Comparison of ENCODE assay signal across 19 cellular contexts in the genomic region with DNA sequence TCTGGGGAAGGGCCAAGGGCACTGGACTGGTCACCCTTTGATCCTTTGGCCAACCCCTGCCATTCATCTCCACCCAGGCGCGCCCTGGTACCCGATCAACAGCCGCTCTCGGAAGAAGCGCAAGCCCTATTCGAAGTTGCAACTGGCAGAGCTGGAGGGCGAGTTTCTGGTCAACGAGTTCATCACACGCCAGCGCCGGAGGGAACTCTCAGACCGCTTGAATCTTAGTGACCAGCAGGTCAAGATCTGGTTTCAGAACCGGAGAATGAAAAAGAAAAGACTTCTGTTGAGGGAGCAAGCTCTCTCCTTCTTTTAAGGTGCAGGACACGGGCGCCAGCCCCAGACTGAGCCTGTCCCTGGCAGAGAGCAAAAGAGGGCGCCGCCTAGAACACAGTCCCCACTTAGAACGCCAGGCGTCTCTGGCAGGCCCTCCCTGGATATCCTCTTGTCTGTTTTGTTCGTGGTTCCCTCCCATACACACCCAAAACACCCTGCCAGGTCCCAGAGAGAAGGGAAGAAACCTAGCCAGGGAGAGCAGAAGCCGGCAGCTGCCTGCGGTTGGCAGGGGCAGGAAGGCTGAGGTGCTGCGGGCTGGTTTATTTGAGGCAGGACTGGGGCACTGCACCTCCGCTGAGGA. TPM values are rescaled to one million over a fixed set of nuclear protein-coding genes. Genes with fewer than 3 reads are reported as not detected.
A peak's percentile ranks its signal among the peaks of the same experiment; 100 is the strongest.
DNase-seq lines count a peak whose midpoint lies in the region; ATAC-seq, FAIRE-seq and TF ChIP-seq lines count a peak whose summit lies in the region.
"Had no signal": no experiment of that assay in that cellular context is flagged by ENCODE, and none has a peak within 500 bp of the region (broad histone marks: within the 10 kb centered on the region; RNA-seq: fewer than 3 reads in every experiment).

No MANE protein-coding gene starts in this region.

- H2AFZ ChIP-seq in GM12878 (ENCODE audit: control insufficient read depth, low read depth, low read length), result no peak overlapping the region

- no peak for FAIRE-seq in GM12878 (lab: Jason Lieb, UNC)
- FAIRE-seq: GM19239 had no signal

- H3K4me3 ChIP-seq in MG63 (no peak overlapping the region), GM12878 (no peak overlapping the region)

- H3K9me3 ChIP-seq in MG63 (no peaks in the 10 kb centered on the region), GM12878 (replicated peaks; ENCODE audit: control insufficient read depth, insufficient read depth, low read length) (no peaks in the 10 kb centered on the region)

- no peaks in the 10 kb centered on the region for H3K79me2 ChIP-seq in GM12878 (ENCODE audit: control insufficient read depth, insufficient read depth, low read length)

- H3K27me3 Mint-ChIP-seq in activated naive CD4-positive, alpha-beta T cell treated with anti-CD3 and anti-CD28 coated beads, Interleukin-2, amount 50 U/mL, for 24 hours, result peaks cover 70% of the 10 kb centered on the region

- H3K9ac ChIP-seq in GM12878 (ENCODE audit: control insufficient read depth, insufficient read depth, low read length), result no peak overlapping the region
- H3K9ac ChIP-seq: KMS-11 had no signal

- peak; percentile 48 for ATAC-seq in GM12878
- peak; percentile 52 for ATAC-seq in stimulated activated effector memory CD8-positive, alpha-beta T cell treated with anti-CD3 and anti-CD28 coated beads, Interleukin-12 subunit alpha, Interleukin-12 subunit beta, amount 100 ng/mL, for 72 hours
- ATAC-seq in HG03159 (IDR thresholded peaks at IDR 0.05; ENCODE audit: unreplicated experiment), result no peak

- TF ChIP-seq EP300 in GM12878 (IDR thresholded peaks at IDR 0.05; ENCODE audit: borderline replicate concordance in 1 of 2, control insufficient read depth in 1 of 2, low read depth in 2 of 2, low read length in 2 of 2), result no peak

- BruUV-seq in GM12878 (replicated peaks; lab: Mats Ljungman, UMichigan), result no TSS peak

- peaks cover 2% of the 10 kb centered on the region for H3K36me3 Mint-ChIP-seq in activated naive CD4-positive, alpha-beta T cell treated with anti-CD3 and anti-CD28 coated beads, Interleukin-2, amount 50 U/mL, for 24 hours
- peaks cover 32% of the 10 kb centered on the region for H3K36me3 Mint-ChIP-seq in stimulated activated effector memory CD8-positive, alpha-beta T cell treated with anti-CD3 and anti-CD28 coated beads, Interleukin-12 subunit alpha, Interleukin-12 subunit beta, amount 100 ng/mL, for 72 hours

- H3K4me1 ChIP-seq in GM12878 (ENCODE audit: control insufficient read depth, insufficient read depth, low read length), result no peaks in the 10 kb centered on the region

- no peak for DNase-seq in activated naive CD4-positive, alpha-beta T cell (lab: John Stamatoyannopoulos, UW)
- peak; percentile 24 for DNase-seq in MG63
- DNase-seq in GM12878 (ENCODE audit: low read depth, low spot score), result no peak
- DNase-seq in stimulated activated effector memory CD8-positive, alpha-beta T cell treated with anti-CD3 and anti-CD28 coated beads, Interleukin-12 subunit alpha, Interleukin-12 subunit beta, amount 100 ng/mL, for 72 hours (ENCODE audit: low spot score in 2 of 2), result no peak
- no peak for DNase-seq in GM03348 (ENCODE audit: low spot score)
- DNase-seq in NCI-H526 treated with DMSO at 0.1 percent for 48 hours (lab: John Stamatoyannopoulos, UW), result no peak
- DNase-seq: activated T-cell treated with anti-CD3 and anti-CD28 coated beads, Interleukin-2, amount 50 U/mL, for 48 hours; DMS79 treated with DMSO at 0.1 percent for 48 hours; kidney glomerular epithelial cell; NCI-H2029; retina; SHP77 treated with DMSO at 0.1 percent for 48 hours; stimulated activated CD4-positive, alpha-beta T cell treated with anti-CD3 and anti-CD28 coated beads, Interleukin-4, amount 100 ng/mL, for 4 hours; stimulated activated naive CD4-positive, alpha-beta T cell treated with Interleukin-2 at 50 U/mL for 16 hours; WERI-Rb-1 had no signal

- H3K9me3 Mint-ChIP-seq in activated naive CD4-positive, alpha-beta T cell treated with anti-CD3 and anti-CD28 coated beads, Interleukin-2, amount 50 U/mL, for 24 hours, result peaks cover 8% of the 10 kb centered on the region
- H3K9me3 Mint-ChIP-seq in stimulated activated effector memory CD8-positive, alpha-beta T cell treated with anti-CD3 and anti-CD28 coated beads, Interleukin-12 subunit alpha, Interleukin-12 subunit beta, amount 100 ng/mL, for 72 hours, result no peaks in the 10 kb centered on the region

- SMC1A ChIA-PET in GM12878 (lab: Charles Lee; ENCODE audit: uncharacterized antibody, unreplicated experiment), result no interaction called here

- no peaks in the 10 kb centered on the region for H3K27me3 ChIP-seq in MG63
- peaks cover 42 to 62% of the 10 kb centered on the region in 2 experiments for H3K27me3 ChIP-seq in GM12878 (replicated peaks in 1 of 2; ENCODE audit: control insufficient read depth in 2 of 2, insufficient read depth in 2 of 2, low read length in 1 of 2)

- TF ChIP-seq RAD21 in GM12878 (IDR thresholded peaks at IDR 0.05; ENCODE audit: insufficient read depth, low read depth, low read length), result no peak

- H3K27ac Mint-ChIP-seq in activated naive CD4-positive, alpha-beta T cell treated with anti-CD3 and anti-CD28 coated beads, Interleukin-2, amount 50 U/mL, for 24 hours, result peak overlapping the region; percentile 67
- no peak overlapping the region for H3K27ac Mint-ChIP-seq in stimulated activated effector memory CD8-positive, alpha-beta T cell treated with anti-CD3 and anti-CD28 coated beads, Interleukin-12 subunit alpha, Interleukin-12 subunit beta, amount 100 ng/mL, for 72 hours

- TF ChIP-seq POLR2A in GM12878 (IDR thresholded peaks at IDR 0.05; ENCODE audit: low read depth, low read length), result no peak

- CTCF ChIA-PET in GM12878 (lab: Yijun Ruan, JAX), result no interaction called here

- no peaks in the 10 kb centered on the region for H4K20me1 ChIP-seq in GM12878 (ENCODE audit: control insufficient read depth, insufficient read depth)

- H3K27ac ChIP-seq in GM12878 (ENCODE audit: control insufficient read depth, insufficient read depth), result no peak overlapping the region
- H3K27ac ChIP-seq: KMS-11, WERI-Rb-1 had no signal

- POLR2A ChIA-PET in GM12878 (lab: Charles Lee), result no interaction called here

- H3K4me1 Mint-ChIP-seq in activated naive CD4-positive, alpha-beta T cell treated with anti-CD3 and anti-CD28 coated beads, Interleukin-2, amount 50 U/mL, for 24 hours, result peaks cover 23% of the 10 kb centered on the region
- H3K4me1 Mint-ChIP-seq in stimulated activated effector memory CD8-positive, alpha-beta T cell treated with anti-CD3 and anti-CD28 coated beads, Interleukin-12 subunit alpha, Interleukin-12 subunit beta, amount 100 ng/mL, for 72 hours, result peaks cover 50% of the 10 kb centered on the region

- 0 out of 6 replicates have a peak, but pooled peaks of 1 of the 3 experiments have one; percentile 3 for TF ChIP-seq CTCF in GM12878 (IDR thresholded peaks at IDR 0.05 in 2 of 3, conservative IDR thresholded peaks at IDR 0.05 in 1 of 3; ENCODE audit: control insufficient read depth in 2 of 3, extremely low read depth in 1 of 3, insufficient read depth in 1 of 3, low read depth in 3 of 3, low read length in 3 of 3)

- RAD21 ChIA-PET in GM12878 (lab: Charles Lee; ENCODE audit: unreplicated experiment), result no interaction called here

- intact Hi-C loops in GM12878 (cut with micrococcal nuclease; ENCODE audit: unreplicated experiment), result no loop called here

- 33% methylated on average over 25 of the region's 25 CpGs for WGBS in GM12878 (ENCODE audit: insufficient coverage, insufficient replicate concordance, low lambda C conversion rate, missing lambda C conversion rate)

- no peak overlapping the region for H3K4me2 ChIP-seq in GM12878 (ENCODE audit: control insufficient read depth, insufficient read depth)
- H3K4me2 ChIP-seq: KMS-11 had no signal

- no peak overlapping the region for H3K4me3 Mint-ChIP-seq in activated naive CD4-positive, alpha-beta T cell treated with anti-CD3 and anti-CD28 coated beads, Interleukin-2, amount 50 U/mL, for 24 hours
- no peak overlapping the region for H3K4me3 Mint-ChIP-seq in stimulated activated effector memory CD8-positive, alpha-beta T cell treated with anti-CD3 and anti-CD28 coated beads, Interleukin-12 subunit alpha, Interleukin-12 subunit beta, amount 100 ng/mL, for 72 hours

- in situ Hi-C loops in GM12878 (cut with MboI), result no loop called here

- H3K36me3 ChIP-seq in MG63 (no peaks in the 10 kb centered on the region), GM12878 (ENCODE audit: control insufficient read depth in 2 of 2, insufficient read depth in 2 of 2, low read length in 1 of 2) (no peaks in the 10 kb centered on the region)
- H3K36me3 ChIP-seq: WERI-Rb-1 had no signal

RNA-seq across cellular contexts. Expression of a gene that starts 1.7 kb away (rescaled TPM):
- 1.5 and 1.9 TPM in 2 replicates for total RNA-seq in MG63 (2014; rRNA removed; shearing (Covaris generic); ENCODE audit: low replicate concordance)
- not detected in 2 replicates for total RNA-seq in GM12878 (2013; cell fraction: nucleolus; rRNA removed)
- total RNA-seq in GM12878 (2014; rRNA removed) (not detected in 2 replicates), GM12878 (2014; rRNA removed; fragmentation: Illumina TruSeq; extraction: Trizol) (not detected in 2 replicates), GM12878 (2021) (not detected in 2 replicates)
- not detected for polyA plus RNA-seq in GM12878 (2011; ENCODE audit: low read depth)
- polyA plus RNA-seq in GM12878 (2011; rRNA removed) (not detected in 2 replicates), GM12878 (2014; fragmentation: Illumina TruSeq; extraction: Trizol) (not detected in 2 replicates), GM12878 (2014; fragmentation: Nextera tagmentation; extraction: Ambion mirVana) (not detected), GM12878 (2014; rRNA removed) (not detected in 2 replicates), GM12878 (2016; fragmentation: Nextera tagmentation; extraction: Ambion mirVana) (not detected)
- polyA plus RNA-seq in GM12878 (2011; cell fraction: cytosol; rRNA removed), result not detected in 2 replicates
- polyA plus RNA-seq in GM12878 (2011; cell fraction: nucleus; rRNA removed), result not detected in 2 replicates
- not detected in 2 replicates for polyA plus RNA-seq in GM12878 (2012)
- polyA minus RNA-seq in GM12878 (2011; rRNA and poly(A)+ RNA removed), result not detected in 2 replicates
- not detected in 2 replicates for polyA minus RNA-seq in GM12878 (2011; cell fraction: cytosol; rRNA and poly(A)+ RNA removed)
- not detected in 2 replicates for polyA minus RNA-seq in GM12878 (2011; cell fraction: nucleus; rRNA and poly(A)+ RNA removed)

RNA-seq across cellular contexts. Expression of a gene that starts 16.6 kb away (rescaled TPM):
- 0.30 and 1.3 TPM in 2 replicates for total RNA-seq in MG63 (2014; rRNA removed; shearing (Covaris generic); ENCODE audit: low replicate concordance)
- not detected in 2 replicates for total RNA-seq in GM12878 (2013; cell fraction: nucleolus; rRNA removed)
- total RNA-seq in GM12878 (2014; rRNA removed) (not detected in 2 replicates), GM12878 (2014; rRNA removed; fragmentation: Illumina TruSeq; extraction: Trizol) (not detected in 2 replicates), GM12878 (2021) (not detected in 2 replicates)
- 0.12 TPM for polyA plus RNA-seq in GM12878 (2011; ENCODE audit: low read depth)
- polyA plus RNA-seq in GM12878 (2011; rRNA removed) (not detected in 2 replicates), GM12878 (2014; fragmentation: Illumina TruSeq; extraction: Trizol) (not detected in 2 replicates), GM12878 (2014; fragmentation: Nextera tagmentation; extraction: Ambion mirVana) (not detected), GM12878 (2014; rRNA removed) (not detected in 2 replicates), GM12878 (2016; fragmentation: Nextera tagmentation; extraction: Ambion mirVana) (not detected)
- not detected in 2 replicates for polyA plus RNA-seq in GM12878 (2011; cell fraction: cytosol; rRNA removed)
- polyA plus RNA-seq in GM12878 (2011; cell fraction: nucleus; rRNA removed), result not detected in 2 replicates
- polyA plus RNA-seq in GM12878 (2012), result not detected in 2 replicates
- polyA minus RNA-seq in GM12878 (2011; rRNA and poly(A)+ RNA removed), result not detected in 2 replicates
- polyA minus RNA-seq in GM12878 (2011; cell fraction: cytosol; rRNA and poly(A)+ RNA removed), result 0.73 TPM in 1 of 2 replicates, not detected in the other
- polyA minus RNA-seq in GM12878 (2011; cell fraction: nucleus; rRNA and poly(A)+ RNA removed), result not detected in 2 replicates

RNA-seq across cellular contexts. Expression of a gene that starts 17.7 kb away (rescaled TPM):
- 1.7 and 5.1 TPM in 2 replicates for total RNA-seq in MG63 (2014; rRNA removed; shearing (Covaris generic); ENCODE audit: low replicate concordance)
- total RNA-seq in GM12878 (2013; cell fraction: nucleolus; rRNA removed), result not detected in 2 replicates
- not detected in 2 replicates for total RNA-seq in GM12878 (2014; rRNA removed)
- not detected in 2 replicates for total RNA-seq in GM12878 (2014; rRNA removed; fragmentation: Illumina TruSeq; extraction: Trizol)
- total RNA-seq in GM12878 (2021), result not detected in 2 replicates
- not detected for polyA plus RNA-seq in GM12878 (2011; ENCODE audit: low read depth)
- polyA plus RNA-seq in GM12878 (2011; rRNA removed), result not detected in 2 replicates
- not detected in 2 replicates for polyA plus RNA-seq in GM12878 (2011; cell fraction: cytosol; rRNA removed)
- polyA plus RNA-seq in GM12878 (2011; cell fraction: nucleus; rRNA removed), result not detected in 2 replicates
- not detected in 2 replicates for polyA plus RNA-seq in GM12878 (2012)
- polyA plus RNA-seq in GM12878 (2014; fragmentation: Illumina TruSeq; extraction: Trizol), result not detected in 2 replicates
- polyA plus RNA-seq in GM12878 (2014; fragmentation: Nextera tagmentation; extraction: Ambion mirVana), result not detected
- polyA plus RNA-seq in GM12878 (2014; rRNA removed), result not detected in 2 replicates
- not detected for polyA plus RNA-seq in GM12878 (2016; fragmentation: Nextera tagmentation; extraction: Ambion mirVana)
- polyA minus RNA-seq in GM12878 (2011; rRNA and poly(A)+ RNA removed), result not detected in 2 replicates
- polyA minus RNA-seq in GM12878 (2011; cell fraction: cytosol; rRNA and poly(A)+ RNA removed), result not detected in 2 replicates
- not detected in 2 replicates for polyA minus RNA-seq in GM12878 (2011; cell fraction: nucleus; rRNA and poly(A)+ RNA removed)

RNA-seq across cellular contexts. Expression of a gene that starts 18.4 kb away (rescaled TPM):
- 4.2 and 4.5 TPM in 2 replicates for total RNA-seq in MG63 (2014; rRNA removed; shearing (Covaris generic); ENCODE audit: low replicate concordance)
- not detected in 2 replicates for total RNA-seq in GM12878 (2013; cell fraction: nucleolus; rRNA removed)
- not detected in 2 replicates for total RNA-seq in GM12878 (2014; rRNA removed)
- not detected in 2 replicates for total RNA-seq in GM12878 (2014; rRNA removed; fragmentation: Illumina TruSeq; extraction: Trizol)
- not detected in 2 replicates for total RNA-seq in GM12878 (2021)
- polyA plus RNA-seq in GM12878 (2011; ENCODE audit: low read depth), result not detected
- polyA plus RNA-seq in GM12878 (2011; rRNA removed), result not detected in 2 replicates
- polyA plus RNA-seq in GM12878 (2011; cell fraction: cytosol; rRNA removed), result not detected in 2 replicates
- polyA plus RNA-seq in GM12878 (2011; cell fraction: nucleus; rRNA removed), result not detected in 2 replicates
- polyA plus RNA-seq in GM12878 (2012), result not detected in 2 replicates
- polyA plus RNA-seq in GM12878 (2014; fragmentation: Illumina TruSeq; extraction: Trizol), result not detected in 2 replicates
- polyA plus RNA-seq in GM12878 (2014; fragmentation: Nextera tagmentation; extraction: Ambion mirVana), result not detected
- not detected in 2 replicates for polyA plus RNA-seq in GM12878 (2014; rRNA removed)
- polyA plus RNA-seq in GM12878 (2016; fragmentation: Nextera tagmentation; extraction: Ambion mirVana), result not detected
- polyA minus RNA-seq in GM12878 (2011; rRNA and poly(A)+ RNA removed), result not detected in 2 replicates
- not detected in 2 replicates for polyA minus RNA-seq in GM12878 (2011; cell fraction: cytosol; rRNA and poly(A)+ RNA removed)
- not detected in 2 replicates for polyA minus RNA-seq in GM12878 (2011; cell fraction: nucleus; rRNA and poly(A)+ RNA removed)

RNA-seq across cellular contexts. Expression of a gene that starts 28.6 kb away (rescaled TPM):
- 19.8 and 27.4 TPM in 2 replicates for total RNA-seq in MG63 (2014; rRNA removed; shearing (Covaris generic); ENCODE audit: low replicate concordance)
- total RNA-seq in GM12878 (2013; cell fraction: nucleolus; rRNA removed), result not detected in 2 replicates
- not detected in 2 replicates for total RNA-seq in GM12878 (2014; rRNA removed)
- total RNA-seq in GM12878 (2014; rRNA removed; fragmentation: Illumina TruSeq; extraction: Trizol), result not detected in 2 replicates
- total RNA-seq in GM12878 (2021), result 0.59 TPM in 1 of 2 replicates, not detected in the other
- polyA plus RNA-seq in GM12878 (2011; ENCODE audit: low read depth), result not detected
- not detected in 2 replicates for polyA plus RNA-seq in GM12878 (2011; rRNA removed)
- polyA plus RNA-seq in GM12878 (2011; cell fraction: cytosol; rRNA removed), result 0.03 TPM in 1 of 2 replicates, not detected in the other
- polyA plus RNA-seq in GM12878 (2011; cell fraction: nucleus; rRNA removed), result not detected in 2 replicates
- not detected in 2 replicates for polyA plus RNA-seq in GM12878 (2012)
- not detected in 2 replicates for polyA plus RNA-seq in GM12878 (2014; fragmentation: Illumina TruSeq; extraction: Trizol)
- polyA plus RNA-seq in GM12878 (2014; fragmentation: Nextera tagmentation; extraction: Ambion mirVana), result not detected
- not detected in 2 replicates for polyA plus RNA-seq in GM12878 (2014; rRNA removed)
- not detected for polyA plus RNA-seq in GM12878 (2016; fragmentation: Nextera tagmentation; extraction: Ambion mirVana)
- polyA minus RNA-seq in GM12878 (2011; rRNA and poly(A)+ RNA removed), result not detected in 2 replicates
- not detected in 2 replicates for polyA minus RNA-seq in GM12878 (2011; cell fraction: cytosol; rRNA and poly(A)+ RNA removed)
- polyA minus RNA-seq in GM12878 (2011; cell fraction: nucleus; rRNA and poly(A)+ RNA removed), result 0.24 TPM in 1 of 2 replicates, not detected in the other
